Comparison of ENCODE assay signal across 1 cellular context in the genomic region with DNA sequence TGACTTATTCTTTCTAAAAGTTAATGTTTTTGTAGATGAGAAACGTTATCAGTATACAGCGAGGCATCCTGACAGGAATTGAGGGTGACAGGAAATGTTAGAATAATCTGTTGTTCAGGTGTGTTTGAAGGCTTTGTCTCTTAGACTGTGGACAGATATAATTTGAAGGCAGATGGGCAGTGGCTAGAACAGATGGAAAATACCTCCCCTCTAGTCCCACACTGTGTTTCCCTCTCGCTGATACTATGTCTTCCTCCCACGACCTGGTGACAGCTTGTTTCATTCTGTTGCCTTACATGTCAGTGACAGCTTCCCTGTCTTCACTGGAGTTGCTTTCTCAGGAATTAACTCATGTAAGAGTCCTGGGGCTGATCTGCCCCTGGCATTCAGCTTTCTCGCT.
TF ChIP-seq lines count a peak whose summit lies in the region.

No MANE protein-coding gene starts in this region.

TF ChIP-seq in endothelial cell of umbilical vein, 7 proteins besides CTCF, POLR2A, EP300 and RAD21:
- TF ChIP-seq, protein P1, sequence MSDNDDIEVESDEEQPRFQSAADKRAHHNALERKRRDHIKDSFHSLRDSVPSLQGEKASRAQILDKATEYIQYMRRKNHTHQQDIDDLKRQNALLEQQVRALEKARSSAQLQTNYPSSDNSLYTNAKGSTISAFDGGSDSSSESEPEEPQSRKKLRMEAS (IDR thresholded peaks at IDR 0.05; ENCODE audit: insufficient read depth, insufficient read length) = no peak
- TF ChIP-seq JUN (IDR thresholded peaks at IDR 0.05; ENCODE audit: borderline replicate concordance, insufficient read depth, insufficient read length, low read depth) (no peak), MYC (IDR thresholded peaks at IDR 0.05; ENCODE audit: low read depth, low read length) (no peak), GATA2 (IDR thresholded peaks at IDR 0.05; ENCODE audit: insufficient read depth, insufficient read length, low read depth, low read length) (no peak), FOS (IDR thresholded peaks at IDR 0.05; ENCODE audit: borderline replicate concordance, insufficient read depth, low read length) (no peak), EZH2 (IDR thresholded peaks at IDR 0.05; ENCODE audit: borderline replicate concordance, low read depth, low read length, severe bottlenecking) (no peak), POLR2AphosphoS5 (IDR thresholded peaks at IDR 0.05; ENCODE audit: insufficient read depth, low read depth, low read length) (no peak)
